29 cellular contexts compared by ENCODE assay signal in the genomic region with DNA sequence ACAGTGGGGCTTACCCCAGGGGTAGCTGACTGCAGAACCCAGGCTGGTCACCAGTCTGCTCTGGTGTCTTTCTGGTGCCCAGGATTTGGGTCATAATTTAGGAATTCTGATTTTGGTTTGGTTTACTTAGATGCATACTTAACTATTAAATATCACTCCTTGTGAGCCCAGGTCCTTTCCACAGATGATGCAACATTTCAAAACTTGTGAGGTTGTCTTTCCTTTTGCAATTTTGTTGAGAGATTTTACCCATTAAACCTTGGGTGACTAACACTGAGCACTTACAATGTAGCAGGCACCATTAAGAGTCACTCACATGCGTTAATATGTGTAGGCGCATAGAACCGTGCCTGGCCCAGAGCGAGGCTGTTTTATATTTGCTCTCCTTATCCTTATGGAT.
DNase-seq lines count a peak whose midpoint lies in the region; ATAC-seq, FAIRE-seq and TF ChIP-seq lines count a peak whose summit lies in the region.
"Had no signal": no experiment of that assay in that cellular context is flagged by ENCODE, and none has a peak within 500 bp of the region (broad histone marks: within the 10 kb centered on the region; RNA-seq: fewer than 3 reads in every experiment).

No MANE protein-coding gene starts in this region.

- no peak for TF ChIP-seq CTCF in HepG2 (CRISPR knock-in tag; IDR thresholded peaks at IDR 0.05)
- TF ChIP-seq CTCF in right lobe of liver (IDR thresholded peaks at IDR 0.05), result no peak

- no peak for FAIRE-seq in HepG2 (lab: Jason Lieb, UNC)
- FAIRE-seq: bronchial epithelial cell, H1, kidney had no signal

- H3K36me3 ChIP-seq in HepG2 (replicated peaks in 1 of 2; ENCODE audit: control insufficient read depth in 1 of 2, insufficient read depth in 2 of 2, low read length in 2 of 2) (peaks cover 28 to 81% of the 10 kb centered on the region in 2 experiments), right lobe of liver (no peaks in the 10 kb centered on the region)
- H3K36me3 ChIP-seq: colonic mucosa had no signal

- H3K27me3 ChIP-seq in HepG2 (ENCODE audit: control insufficient read depth in 1 of 2, insufficient read depth in 2 of 2, low read length in 2 of 2), result no peaks in the 10 kb centered on the region
- no peaks in the 10 kb centered on the region for H3K27me3 ChIP-seq in right lobe of liver
- H3K27me3 ChIP-seq: colonic mucosa, sigmoid colon, tibial nerve had no signal

- H3K4me1 Mint-ChIP-seq in activated CD4-positive, alpha-beta T cell treated with anti-CD3 and anti-CD28 coated beads for 36 hours, result peaks cover 23% of the 10 kb centered on the region

- no peaks in the 10 kb centered on the region for H3K36me3 Mint-ChIP-seq in activated CD4-positive, alpha-beta T cell treated with anti-CD3 and anti-CD28 coated beads for 36 hours (ENCODE audit: low read depth)

- intact Hi-C loops in activated CD4-positive, alpha-beta T cell treated with anti-CD3 and anti-CD28 coated beads for 36 hours (cut with DNase I, micrococcal nuclease), result no loop called here
- intact Hi-C loops in HepG2 (cut with micrococcal nuclease; ENCODE audit: unreplicated experiment) (no loop called here), right lobe of liver (cut with DNase I) (no loop called here)

- in situ Hi-C loops in HepG2 (cut with HindIII; ENCODE audit: extremely low pct_ligation_motif_present, low pct_unique_long_range_greater_than_20kb), result no loop called here

- POLR2A ChIA-PET in activated CD4-positive, alpha-beta T cell treated with anti-CD3 and anti-CD28 coated beads for 36 hours (lab: Charles Lee), result no interaction called here
- POLR2A ChIA-PET in HepG2 (lab: Yijun Ruan, JAX), result no interaction called here

- H3K9ac ChIP-seq in HepG2 (ENCODE audit: insufficient read depth, low read depth, low read length), result no peak overlapping the region

- BruUV-seq in HepG2 (replicated peaks; lab: Mats Ljungman, UMichigan), result no TSS peak

- no peaks in the 10 kb centered on the region for H3K79me2 ChIP-seq in HepG2 (ENCODE audit: insufficient read depth, low read length)

- H3K4me3 Mint-ChIP-seq in activated CD4-positive, alpha-beta T cell treated with anti-CD3 and anti-CD28 coated beads for 36 hours, result no peak overlapping the region
- H3K4me3 Mint-ChIP-seq: neural crest cell had no signal

- no peak overlapping the region for H3K27ac ChIP-seq in HepG2 (ENCODE audit: extremely low read length, insufficient read depth, low read length)
- peak overlapping the region in 1 of 3 donors; percentile 76 for H3K27ac ChIP-seq in right lobe of liver
- H3K27ac ChIP-seq: colonic mucosa, sigmoid colon, tibial nerve had no signal

- H3K4me3 ChIP-seq in HepG2 (replicated peaks in 1 of 3; ENCODE audit: insufficient read depth in 1 of 3, low read depth in 2 of 3, low read length in 3 of 3) (no peak overlapping the region), right lobe of liver (no peak overlapping the region)
- H3K4me3 ChIP-seq: colonic mucosa, sigmoid colon, tibial nerve had no signal

- no peak for TF ChIP-seq RAD21 in HepG2 (CRISPR knock-in tag; IDR thresholded peaks at IDR 0.05)

- no peaks in the 10 kb centered on the region for H3K4me1 ChIP-seq in HepG2 (ENCODE audit: insufficient read depth, low read length)
- peaks cover 0 to 26% (median 5%) of the 10 kb centered on the region in 4 donors for H3K4me1 ChIP-seq in right lobe of liver
- H3K4me1 ChIP-seq: Caco-2, colonic mucosa, sigmoid colon, tibial nerve had no signal

- no peak for TF ChIP-seq EP300 in HepG2 (IDR thresholded peaks at IDR 0.05; ENCODE audit: low read depth in 2 of 2, low read length in 2 of 2)
- no peak for TF ChIP-seq EP300 in HepG2 (CRISPR knock-in tag; IDR thresholded peaks at IDR 0.05; ENCODE audit: borderline replicate concordance)

- CTCF ChIA-PET in activated CD4-positive, alpha-beta T cell treated with anti-CD3 and anti-CD28 coated beads for 36 hours (lab: Charles Lee), result interaction anchor here (0.5 to 0.6 kb wide), 2 partner anchors 237 to 642 kb away, joined by 3 read pairs; no protein-coding TSS in a partner anchor
- CTCF ChIA-PET in HepG2 (lab: Yijun Ruan, JAX; ENCODE audit: low intra/inter-chr PET ratio, low total read pairs), result no interaction called here

- H3K4me2 ChIP-seq in HepG2 (ENCODE audit: low read depth, low read length), result no peak overlapping the region

- H4K20me1 ChIP-seq in HepG2 (ENCODE audit: insufficient read depth, low read length), result no peaks in the 10 kb centered on the region

- WGBS in HepG2 (ENCODE audit: low lambda C conversion rate), result 94% methylated on average over 4 of the region's 4 CpGs
- WGBS in right lobe of liver (ENCODE audit: insufficient coverage, low coverage, low lambda C conversion rate, missing lambda C conversion rate), result 97% methylated on average over 4 of the region's 4 CpGs

- no peak for ATAC-seq in activated CD4-positive, alpha-beta T cell treated with anti-CD3 and anti-CD28 coated beads for 36 hours
- ATAC-seq in HepG2, result no peak
- no peak for ATAC-seq in right lobe of liver
- no peak for ATAC-seq in GM19023 (IDR thresholded peaks at IDR 0.05; ENCODE audit: unreplicated experiment)
- ATAC-seq in HG03342 (IDR thresholded peaks at IDR 0.05; ENCODE audit: unreplicated experiment), result no peak
- ATAC-seq: effector memory CD8-positive, alpha-beta T cell; esophagus mucosa; Right ventricle myocardium inferior had no signal

- H3K27me3 Mint-ChIP-seq in activated CD4-positive, alpha-beta T cell treated with anti-CD3 and anti-CD28 coated beads for 36 hours, result no peaks in the 10 kb centered on the region

- H3K27ac Mint-ChIP-seq in activated CD4-positive, alpha-beta T cell treated with anti-CD3 and anti-CD28 coated beads for 36 hours, result peak overlapping the region; percentile 85

- no peak for TF ChIP-seq POLR2A in HepG2 (IDR thresholded peaks at IDR 0.05; ENCODE audit: insufficient read depth in 1 of 2, low read depth in 2 of 2, low read length in 2 of 2)
- TF ChIP-seq POLR2A in right lobe of liver (IDR thresholded peaks at IDR 0.05), result no peak

- DNase-seq in activated CD4-positive, alpha-beta T cell treated with anti-CD3 and anti-CD28 coated beads for 36 hours, result no peak
- DNase-seq in activated CD4-positive, alpha-beta T cell treated with anti-CD3 and anti-CD28 coated beads, Interleukin-2, amount 50 U/mL, for 1 hour, result no peak
- DNase-seq in HepG2 (ENCODE audit: low spot score), result no peak
- DNase-seq in right lobe of liver, result no peak
- peak; percentile 22 for DNase-seq in ecto neural progenitor cell (ENCODE audit: low spot score)
- no peak for DNase-seq in stimulated activated naive CD4-positive, alpha-beta T cell (lab: John Stamatoyannopoulos, UW)
- DNase-seq: 8988T; AML-193; Caco-2; colonic mucosa; DMS79 treated with DMSO at 0.1 percent for 48 hours; effector memory CD8-positive, alpha-beta T cell; KBM-7; kidney; MM.1S; NCI-H1436 treated with DMSO at 0.1 percent for 48 hours; NCI-H2107; NCI-H446 treated with DMSO at 0.1 percent for 48 hours; sigmoid colon; stimulated activated CD4-positive, alpha-beta T cell treated with anti-CD3 and anti-CD28 coated beads, Interleukin-15, amount 100 ng/mL, for 24 hours; T-helper 9 cell had no signal

- no peak overlapping the region for H2AFZ ChIP-seq in HepG2 (ENCODE audit: low read length)

- H3K9me3 ChIP-seq in HepG2 (ENCODE audit: low read length) (no peaks in the 10 kb centered on the region), right lobe of liver (no peaks in the 10 kb centered on the region)
- H3K9me3 ChIP-seq: Caco-2, colonic mucosa, sigmoid colon, tibial nerve had no signal

- no peaks in the 10 kb centered on the region for H3K9me3 Mint-ChIP-seq in activated CD4-positive, alpha-beta T cell treated with anti-CD3 and anti-CD28 coated beads for 36 hours (ENCODE audit: low read depth)
- H3K9me3 Mint-ChIP-seq: effector memory CD8-positive, alpha-beta T cell; neural crest cell had no signal

TF ChIP-seq in HepG2, 621 proteins besides CTCF, POLR2A, EP300 and RAD21:
- TF ChIP-seq, protein P1, sequence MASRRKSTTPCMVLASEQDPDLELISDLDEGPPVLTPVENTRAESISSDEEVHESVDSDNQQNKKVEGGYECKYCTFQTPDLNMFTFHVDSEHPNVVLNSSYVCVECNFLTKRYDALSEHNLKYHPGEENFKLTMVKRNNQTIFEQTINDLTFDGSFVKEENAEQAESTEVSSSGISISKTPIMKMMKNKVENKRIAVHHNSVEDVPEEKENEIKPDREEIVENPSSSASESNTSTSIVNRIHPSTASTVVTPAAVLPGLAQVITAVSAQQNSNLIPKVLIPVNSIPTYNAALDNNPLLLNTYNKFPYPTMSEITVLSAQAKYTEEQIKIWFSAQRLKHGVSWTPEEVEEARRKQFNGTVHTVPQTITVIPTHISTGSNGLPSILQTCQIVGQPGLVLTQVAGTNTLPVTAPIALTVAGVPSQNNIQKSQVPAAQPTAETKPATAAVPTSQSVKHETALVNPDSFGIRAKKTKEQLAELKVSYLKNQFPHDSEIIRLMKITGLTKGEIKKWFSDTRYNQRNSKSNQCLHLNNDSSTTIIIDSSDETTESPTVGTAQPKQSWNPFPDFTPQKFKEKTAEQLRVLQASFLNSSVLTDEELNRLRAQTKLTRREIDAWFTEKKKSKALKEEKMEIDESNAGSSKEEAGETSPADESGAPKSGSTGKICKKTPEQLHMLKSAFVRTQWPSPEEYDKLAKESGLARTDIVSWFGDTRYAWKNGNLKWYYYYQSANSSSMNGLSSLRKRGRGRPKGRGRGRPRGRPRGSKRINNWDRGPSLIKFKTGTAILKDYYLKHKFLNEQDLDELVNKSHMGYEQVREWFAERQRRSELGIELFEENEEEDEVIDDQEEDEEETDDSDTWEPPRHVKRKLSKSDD (CRISPR knock-in tag; IDR thresholded peaks at IDR 0.05; ENCODE audit: low read depth), result no peak
- TF ChIP-seq CEBPB (IDR thresholded peaks at IDR 0.05; ENCODE audit: borderline replicate concordance, low read depth, low read length) (peak; percentile 46; the same call in 1 of the 2 replicates), ATF7 (IDR thresholded peaks at IDR 0.05) (peak; percentile 15; the same call in 1 of the 2 replicates), ATF7 (CRISPR knock-in tag; IDR thresholded peaks at IDR 0.05) (no peak)
